19 cellular contexts compared by ENCODE assay signal in genomic region chr3:50520849-50521248, GRCh38. TPM values are rescaled to one million over a fixed set of nuclear protein-coding genes. Genes with fewer than 3 reads are reported as not detected.
"Had no signal": no experiment of that assay in that cellular context is flagged by ENCODE, and none has a peak within 500 bp of the region (broad histone marks: within the 10 kb centered on the region; RNA-seq: fewer than 3 reads in every experiment).

No MANE protein-coding gene starts in this region.

- H3K27ac Mint-ChIP-seq: activated naive CD4-positive, alpha-beta T cell treated with anti-CD3 and anti-CD28 coated beads for 36 hours; dendritic cell treated with granulocyte-macrophage colony-stimulating factor and Interleukin-4, amounts not matched to agents 40 ng/mL and 50 ng/mL, for 4 days; effector memory CD8-positive, alpha-beta T cell had no signal

- H3K27ac ChIP-seq: brain microvascular endothelial cell, gastroesophageal sphincter, pancreas, stomach, vagina had no signal

- H3K9me3 Mint-ChIP-seq: activated naive CD4-positive, alpha-beta T cell treated with anti-CD3 and anti-CD28 coated beads for 36 hours; activated T-helper 17 cell treated with anti-CD3 and anti-CD28 coated beads, Interleukin-2, amount 50 U/mL, for 72 hours; dendritic cell treated with granulocyte-macrophage colony-stimulating factor and Interleukin-4, amounts not matched to agents 40 ng/mL and 50 ng/mL, for 4 days; effector memory CD8-positive, alpha-beta T cell; neural crest cell had no signal

- ATAC-seq: activated T-helper 17 cell treated with anti-CD3 and anti-CD28 coated beads, Interleukin-2, amount 50 U/mL, for 72 hours; effector memory CD8-positive, alpha-beta T cell; gastroesophageal sphincter; left ventricle myocardium superior; pancreas had no signal

- H3K27me3 Mint-ChIP-seq: activated T-helper 17 cell treated with anti-CD3 and anti-CD28 coated beads, Interleukin-2, amount 50 U/mL, for 72 hours had no signal

- H3K27me3 ChIP-seq: pancreas, vagina had no signal

- DNase-seq: activated CD4-positive, alpha-beta T cell treated with anti-CD3 and anti-CD28 coated beads, Interleukin-2, amount 50 U/mL, for 1 hour; activated CD4-positive, CD25-positive, alpha-beta regulatory T cell; activated naive CD4-positive, alpha-beta T cell treated with anti-CD3 and anti-CD28 coated beads for 36 hours; activated T-cell treated with anti-CD3 and anti-CD28 coated beads for 4 hours; amygdala; brain microvascular endothelial cell; cerebellar nuclear complex; effector memory CD8-positive, alpha-beta T cell; left ventricle myocardium superior; mesenchymal stem cell; pancreas; stimulated activated CD4-positive, alpha-beta T cell treated with anti-CD3 and anti-CD28 coated beads, Interleukin-4, amount 100 ng/mL, for 1 hour; stomach had no signal

- H3K4me3 Mint-ChIP-seq: activated naive CD4-positive, alpha-beta T cell treated with anti-CD3 and anti-CD28 coated beads for 36 hours; activated T-helper 17 cell treated with anti-CD3 and anti-CD28 coated beads, Interleukin-2, amount 50 U/mL, for 72 hours; dendritic cell treated with granulocyte-macrophage colony-stimulating factor and Interleukin-4, amounts not matched to agents 40 ng/mL and 50 ng/mL, for 4 days; effector memory CD8-positive, alpha-beta T cell; neural crest cell had no signal

- H3K4me1 ChIP-seq: pancreas had no signal

- H3K36me3 ChIP-seq: brain microvascular endothelial cell, gastroesophageal sphincter, pancreas, stomach, vagina had no signal

- H3K4me3 ChIP-seq: gastroesophageal sphincter, pancreas, stomach, vagina had no signal

- H3K9me3 ChIP-seq: gastroesophageal sphincter, pancreas, stomach, vagina had no signal

RNA-seq across cellular contexts. Expression of gene CACNA2D2, which starts 17.4 kb away (rescaled TPM):
- total RNA-seq: epithelial cell of proximal tubule had no signal
